Comparison of ENCODE assay signal across 18 cellular contexts in the genomic region with DNA sequence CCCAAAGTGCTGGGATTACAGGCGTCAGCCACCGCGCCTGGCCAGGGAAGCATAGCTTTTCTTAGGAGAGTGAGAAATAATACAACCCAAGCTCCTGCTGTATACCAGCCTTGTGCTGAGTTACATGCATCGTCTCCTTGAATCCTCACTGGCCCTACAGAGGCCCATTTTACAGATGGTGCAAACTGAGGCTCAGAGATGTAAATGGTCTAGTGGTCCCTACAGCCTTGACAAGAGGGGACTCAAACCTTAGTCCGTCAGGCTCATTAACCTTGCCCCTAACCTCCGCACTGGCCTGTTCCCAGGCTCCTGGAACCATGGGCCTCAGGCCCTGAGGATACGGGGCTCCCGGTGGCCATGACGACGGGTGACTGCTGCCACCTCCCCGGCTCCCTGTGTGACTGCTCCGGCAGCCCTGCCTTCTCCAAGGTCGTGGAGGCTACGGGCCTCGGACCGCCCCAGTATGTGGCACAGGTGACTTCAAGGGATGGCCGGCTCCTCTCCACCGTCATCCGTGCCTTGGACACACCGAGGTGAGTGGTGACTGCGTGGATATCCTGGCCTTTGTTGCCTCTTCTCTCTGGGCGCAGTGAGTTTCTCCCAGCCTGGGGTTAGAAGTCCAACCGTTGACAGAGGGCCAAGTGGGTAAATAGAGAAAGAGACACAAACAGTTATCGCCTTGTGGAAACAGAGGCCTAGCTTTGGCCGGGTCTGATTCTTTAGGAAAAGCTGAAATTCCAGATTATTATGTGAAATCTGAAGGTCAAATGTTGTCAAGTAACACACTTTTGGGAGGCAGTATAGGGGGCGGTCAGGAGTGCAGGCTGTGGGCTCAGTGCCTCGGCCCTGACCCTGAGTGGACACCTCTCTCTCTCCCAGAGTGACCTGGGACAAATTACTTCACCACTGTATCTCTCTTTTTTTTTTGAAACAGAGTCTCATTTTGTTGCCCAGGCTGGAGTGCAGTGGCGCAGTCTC. TPM values are rescaled to one million over a fixed set of nuclear protein-coding genes. Genes with fewer than 3 reads are reported as not detected.
"Had no signal": no experiment of that assay in that cellular context is flagged by ENCODE, and none has a peak within 500 bp of the region (broad histone marks: within the 10 kb centered on the region; RNA-seq: fewer than 3 reads in every experiment).

No MANE protein-coding gene starts in this region.

- H3K27ac Mint-ChIP-seq: activated naive CD8-positive, alpha-beta T cell; activated T-helper 1 cell treated with anti-CD3 and anti-CD28 coated beads, Interleukin-12 subunit alpha, Interleukin-12 subunit beta, Interleukin-2, Interleukin-4 antibody, amounts not matched to agents 30 ng/mL and 10 ng/mL and 1 ng/mL, durations not matched to agents 14 hours and 24 hours and 36 hours; effector memory CD8-positive, alpha-beta T cell; naive thymus-derived CD8-positive, alpha-beta T cell had no signal

- H3K9me3 Mint-ChIP-seq: activated T-helper 1 cell treated with anti-CD3 and anti-CD28 coated beads, Interleukin-12 subunit alpha, Interleukin-12 subunit beta, Interleukin-2, Interleukin-4 antibody, amounts not matched to agents 30 ng/mL and 10 ng/mL and 1 ng/mL, durations not matched to agents 14 hours and 24 hours and 36 hours; effector memory CD8-positive, alpha-beta T cell; naive thymus-derived CD8-positive, alpha-beta T cell had no signal

- ATAC-seq: effector memory CD8-positive, alpha-beta T cell; naive thymus-derived CD8-positive, alpha-beta T cell had no signal

- H3K27me3 ChIP-seq: cardiac muscle cell, esophagus squamous epithelium, neutrophil, tibial artery, uterus had no signal

- H3K36me3 ChIP-seq: cardiac muscle cell, uterus, WERI-Rb-1 had no signal

- DNase-seq: activated CD4-positive, alpha-beta T cell treated with anti-CD3 and anti-CD28 coated beads, Interleukin-2, amount 50 U/mL, for 4 hours; activated gamma-delta T cell treated with Interleukin-2 at 50 U/mL for 16 hours; activated T-cell treated with anti-CD3 and anti-CD28 coated beads for 4 hours; effector memory CD8-positive, alpha-beta T cell; esophagus squamous epithelium; naive thymus-derived CD8-positive, alpha-beta T cell; stimulated activated CD8-positive, alpha-beta memory T cell treated with anti-CD3 and anti-CD28 coated beads, Interleukin-4, amount 100 ng/mL, for 48 hours; stimulated activated naive CD4-positive, alpha-beta T cell; substantia nigra; SW 1271; T-helper 2 cell; tibial artery; uterus; WERI-Rb-1 had no signal

- H3K27me3 Mint-ChIP-seq: activated naive CD8-positive, alpha-beta T cell; effector memory CD8-positive, alpha-beta T cell; naive thymus-derived CD8-positive, alpha-beta T cell had no signal

- H3K4me3 Mint-ChIP-seq: activated naive CD8-positive, alpha-beta T cell; activated T-helper 1 cell treated with anti-CD3 and anti-CD28 coated beads, Interleukin-12 subunit alpha, Interleukin-12 subunit beta, Interleukin-2, Interleukin-4 antibody, amounts not matched to agents 30 ng/mL and 10 ng/mL and 1 ng/mL, durations not matched to agents 14 hours and 24 hours and 36 hours; effector memory CD8-positive, alpha-beta T cell; naive thymus-derived CD8-positive, alpha-beta T cell had no signal

- H3K27ac ChIP-seq: cardiac muscle cell, neutrophil, WERI-Rb-1 had no signal

- H3K9me3 ChIP-seq: esophagus squamous epithelium, neutrophil, tibial artery, uterus had no signal

- H3K4me3 ChIP-seq: cardiac muscle cell, esophagus squamous epithelium, tibial artery, uterus had no signal

RNA-seq across cellular contexts. Expression of a gene that starts 57.8 kb away (rescaled TPM):
- total RNA-seq: naive thymus-derived CD8-positive, alpha-beta T cell had no signal
